ENCODE assay signal across 17 cellular contexts in the genomic region with DNA sequence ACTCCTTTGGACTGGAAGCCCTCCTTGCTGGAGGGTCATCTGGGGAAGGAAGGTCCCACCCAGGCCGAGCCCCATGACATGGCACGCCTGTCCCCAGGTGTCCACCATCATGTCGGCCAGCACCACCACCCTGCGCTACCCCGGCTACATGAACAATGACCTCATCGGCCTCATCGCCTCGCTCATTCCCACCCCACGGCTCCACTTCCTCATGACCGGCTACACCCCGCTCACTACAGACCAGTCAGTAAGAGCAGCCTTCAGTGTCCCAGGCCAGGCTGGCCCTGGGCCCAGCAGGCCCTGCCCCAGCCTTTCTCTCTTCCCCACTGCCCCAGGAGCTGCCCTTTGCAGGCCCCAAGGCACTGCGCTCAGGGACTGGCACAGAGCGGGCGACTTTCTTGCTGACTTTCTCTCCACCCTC. TPM values are rescaled to one million over a fixed set of nuclear protein-coding genes. Genes with fewer than 3 reads are reported as not detected.
"Had no signal": no experiment of that assay in that cellular context is flagged by ENCODE, and none has a peak within 500 bp of the region (broad histone marks: within the 10 kb centered on the region; RNA-seq: fewer than 3 reads in every experiment).

No MANE protein-coding gene starts in this region.

- H3K9me3 ChIP-seq: esophagus squamous epithelium, SK-N-SH, upper lobe of right lung had no signal

- ATAC-seq: activated CD4-positive, alpha-beta T cell treated with anti-CD3 and anti-CD28 coated beads for 36 hours; activated CD8-positive, alpha-beta memory T cell treated with anti-CD3 and anti-CD28 coated beads, Interleukin-2, amount 10 ng/mL, durations not matched to agents 7 days and 5 days; natural killer cell treated with Interleukin-12 subunit alpha and Interleukin-12 subunit beta and Interleukin-15 and Interleukin-18, amount 100 ng/mL, for 72 hours; upper lobe of right lung; WTC11 had no signal

- H3K9ac ChIP-seq: SK-N-SH had no signal

- H2AFZ ChIP-seq: hepatocyte had no signal

- H3K27ac ChIP-seq: brain microvascular endothelial cell, hepatocyte, upper lobe of right lung had no signal

- DNase-seq: activated CD4-positive, alpha-beta memory T cell treated with anti-CD3 and anti-CD28 coated beads for 36 hours; activated CD4-positive, alpha-beta T cell treated with anti-CD3 and anti-CD28 coated beads for 36 hours; activated CD8-positive, alpha-beta memory T cell treated with anti-CD3 and anti-CD28 coated beads, Interleukin-2, amount 10 ng/mL, durations not matched to agents 7 days and 5 days; activated naive CD4-positive, alpha-beta T cell treated with anti-CD3 and anti-CD28 coated beads for 36 hours; anterior cingulate cortex; brain microvascular endothelial cell; effector CD4-positive, alpha-beta T cell; esophagus squamous epithelium; retina; SK-N-SH; stimulated activated CD4-positive, alpha-beta T cell treated with anti-CD3 and anti-CD28 coated beads, Interleukin-12 subunit alpha, Interleukin-12 subunit beta, amount 100 ng/mL, for 4 hours; stimulated activated CD4-positive, alpha-beta T cell treated with anti-CD3 and anti-CD28 coated beads, Interleukin-2, amount 100 ng/mL, for 24 hours; upper lobe of right lung had no signal

- H3K4me2 ChIP-seq: hepatocyte, SK-N-SH had no signal

- H3K4me3 ChIP-seq: esophagus squamous epithelium, hepatocyte, lung, upper lobe of right lung had no signal

- H3K27me3 ChIP-seq: brain microvascular endothelial cell, esophagus squamous epithelium, hepatocyte, upper lobe of right lung had no signal

RNA-seq across cellular contexts. Expression of gene CCR10, which starts 16.1 kb away (rescaled TPM):
- total RNA-seq: natural killer cell treated with Interleukin-12 subunit alpha and Interleukin-12 subunit beta and Interleukin-15 and Interleukin-18, amount 100 ng/mL, for 72 hours had no signal
